ENCODE assay signal across 7 cellular contexts in the genomic region with DNA sequence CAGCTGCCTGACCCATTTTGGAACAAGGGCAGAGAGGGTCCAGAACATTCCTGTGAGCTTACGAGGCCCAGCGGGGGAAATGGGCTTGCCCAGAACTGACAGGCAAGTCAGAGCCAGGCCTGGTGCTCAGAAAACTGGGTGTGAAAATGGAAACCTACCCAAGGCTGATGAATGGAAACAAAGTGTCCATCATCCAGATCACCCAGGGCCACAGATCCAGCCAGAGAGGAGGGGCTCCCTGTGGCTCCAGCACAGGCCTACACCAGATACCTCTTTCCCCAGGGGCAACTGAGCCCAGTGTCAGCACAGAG. TPM values are rescaled to one million over a fixed set of nuclear protein-coding genes. Genes with fewer than 3 reads are reported as not detected.
DNase-seq lines count a peak whose midpoint lies in the region; ATAC-seq lines count a peak whose summit lies in the region.
"Had no signal": no experiment of that assay in that cellular context is flagged by ENCODE, and none has a peak within 500 bp of the region (broad histone marks: within the 10 kb centered on the region; RNA-seq: fewer than 3 reads in every experiment).

No MANE protein-coding gene starts in this region.

- peaks cover 0 to 6% of the 10 kb centered on the region in 2 donors for H3K36me3 Mint-ChIP-seq in activated naive CD4-positive, alpha-beta T cell treated with anti-CD3 and anti-CD28 coated beads, Interleukin-2, amount 50 U/mL, for 72 hours

- peak overlapping the region; percentile 32 to 90 for H3K27ac Mint-ChIP-seq in activated naive CD4-positive, alpha-beta T cell treated with anti-CD3 and anti-CD28 coated beads, Interleukin-2, amount 50 U/mL, for 72 hours
- H3K27ac Mint-ChIP-seq: WTC11 had no signal

- no peak for DNase-seq in activated naive CD4-positive, alpha-beta T cell treated with anti-CD3 and anti-CD28 coated beads, Interleukin-2, amount 50 U/mL, for 72 hours (ENCODE audit: low spot score in 2 of 2)
- DNase-seq in activated naive CD4-positive, alpha-beta T cell (lab: John Stamatoyannopoulos, UW): no peak
- peak; percentile 64 for DNase-seq in iris pigment epithelial cell (ENCODE audit: low read depth)
- no peak for DNase-seq in kidney glomerular epithelial cell (lab: John Stamatoyannopoulos, UW)

- ATAC-seq in activated naive CD4-positive, alpha-beta T cell treated with anti-CD3 and anti-CD28 coated beads, Interleukin-2, amount 50 U/mL, for 72 hours: no peak
- no peak for ATAC-seq in GM21723 (IDR thresholded peaks at IDR 0.05; ENCODE audit: unreplicated experiment)
- ATAC-seq in HG03039 (IDR thresholded peaks at IDR 0.05; ENCODE audit: unreplicated experiment): no peak
- ATAC-seq: WTC11 had no signal

- H3K9me3 Mint-ChIP-seq in activated naive CD4-positive, alpha-beta T cell treated with anti-CD3 and anti-CD28 coated beads, Interleukin-2, amount 50 U/mL, for 72 hours: no peaks in the 10 kb centered on the region

RNA-seq across cellular contexts. Expression of a gene that starts 3.1 kb away (rescaled TPM):
- total RNA-seq in activated naive CD4-positive, alpha-beta T cell treated with anti-CD3 and anti-CD28 coated beads, Interleukin-2, amount 50 U/mL, for 72 hours: 10 to 100 TPM; 41.8 to 48.6 TPM

RNA-seq across cellular contexts. Expression of a gene that starts 24.7 kb away (rescaled TPM):
- 100 to 1,000 TPM; 120 to 154 TPM for total RNA-seq in activated naive CD4-positive, alpha-beta T cell treated with anti-CD3 and anti-CD28 coated beads, Interleukin-2, amount 50 U/mL, for 72 hours

RNA-seq across cellular contexts. Expression of a gene that starts 24.8 kb away (rescaled TPM):
- 10 to 100 TPM; 42.1 to 67.7 TPM for total RNA-seq in activated naive CD4-positive, alpha-beta T cell treated with anti-CD3 and anti-CD28 coated beads, Interleukin-2, amount 50 U/mL, for 72 hours

RNA-seq across cellular contexts. Expression of a gene that starts 35.0 kb away (rescaled TPM):
- total RNA-seq in activated naive CD4-positive, alpha-beta T cell treated with anti-CD3 and anti-CD28 coated beads, Interleukin-2, amount 50 U/mL, for 72 hours: 10 to 100 TPM; 36.3 to 37.7 TPM

RNA-seq across cellular contexts. Expression of a gene that starts 47.9 kb away (rescaled TPM):
- 10 to 100 TPM in 1 of 2 donors, 1 to 10 TPM in 1; 3.1 to 19.1 TPM for total RNA-seq in activated naive CD4-positive, alpha-beta T cell treated with anti-CD3 and anti-CD28 coated beads, Interleukin-2, amount 50 U/mL, for 72 hours
